Comparison of ENCODE assay signal across 31 cellular contexts in the genomic region with DNA sequence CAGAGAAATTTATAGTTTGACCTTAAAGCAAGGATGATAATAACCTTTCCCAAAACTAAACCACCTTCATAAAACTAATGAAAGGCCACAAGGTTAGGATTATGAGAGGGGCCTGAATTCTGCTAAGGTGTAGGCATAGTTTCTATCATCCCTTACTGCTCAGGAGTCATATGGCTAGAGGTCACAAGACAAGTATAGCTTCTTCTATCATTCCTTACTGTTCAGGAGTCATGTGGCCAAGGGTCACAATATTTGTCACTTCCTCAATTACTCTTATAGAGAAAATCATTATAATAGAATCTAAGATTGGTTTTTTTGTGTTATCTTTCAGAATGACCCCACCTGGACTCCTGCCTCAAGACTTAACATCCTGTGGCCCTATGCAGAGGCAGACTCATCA.
"Had no signal": no experiment of that assay in that cellular context is flagged by ENCODE, and none has a peak within 500 bp of the region (broad histone marks: within the 10 kb centered on the region; RNA-seq: fewer than 3 reads in every experiment).

No MANE protein-coding gene starts in this region.

- H3K27ac ChIP-seq: ascending aorta, body of pancreas, SK-N-MC had no signal

- H3K27me3 ChIP-seq: ascending aorta, body of pancreas, MG63 had no signal

- FAIRE-seq: bronchial epithelial cell, TTC549 had no signal

- H3K9me3 ChIP-seq: body of pancreas had no signal

- H3K27me3 Mint-ChIP-seq: activated CD8-positive, alpha-beta T cell treated with anti-CD3 and anti-CD28 coated beads for 36 hours; T-cell had no signal

- H3K4me1 ChIP-seq: ascending aorta had no signal

- H3K4me3 Mint-ChIP-seq: activated CD8-positive, alpha-beta T cell treated with anti-CD3 and anti-CD28 coated beads for 36 hours; activated T-cell treated with anti-CD3 and anti-CD28 coated beads, Interleukin-2, amount 50 U/mL, for 72 hours; T-cell had no signal

- H3K4me3 ChIP-seq: ascending aorta, body of pancreas, MG63, SK-N-MC had no signal

- DNase-seq: activated CD4-positive, alpha-beta T cell treated with anti-CD3 and anti-CD28 coated beads for 4 hours; activated CD8-positive, alpha-beta memory T cell treated with anti-CD3 and anti-CD28 coated beads, Interleukin-2, amount 50 U/mL, for 4 hours; activated CD8-positive, alpha-beta T cell treated with anti-CD3 and anti-CD28 coated beads for 36 hours; activated naive CD4-positive, alpha-beta T cell treated with anti-CD3 and anti-CD28 coated beads, Interleukin-2, amount 50 U/mL, for 16 hours; activated T-cell treated with anti-CD3 and anti-CD28 coated beads, Interleukin-2, amount 50 U/mL, for 72 hours; amniotic stem cell; body of pancreas; central memory CD4-positive, alpha-beta T cell; MG63; MV-4-11; NCI-H1092 treated with DMSO at 0.1 percent for 48 hours; NCI-H1436; NCI-H1694 treated with DMSO at 0.1 percent for 48 hours; NCI-H2029 treated with DMSO at 0.1 percent for 48 hours; NCI-H345; NCI-H510A; NCI-H526 treated with DMSO at 0.1 percent for 48 hours; NCI-H82; NK-92 treated with Interleukin-12 subunit alpha and Interleukin-12 subunit beta, amount 100 ng/mL, for 24 hours; OCI-M1; RPMI8226; T-cell; T-helper 2 cell; T1000 had no signal

- H3K36me3 ChIP-seq: ascending aorta, MG63 had no signal

- H3K27ac Mint-ChIP-seq: activated CD8-positive, alpha-beta T cell treated with anti-CD3 and anti-CD28 coated beads for 36 hours; activated T-cell treated with anti-CD3 and anti-CD28 coated beads, Interleukin-2, amount 50 U/mL, for 72 hours had no signal

- ATAC-seq: activated CD4-positive, CD25-positive, alpha-beta regulatory T cell treated with anti-CD3 and anti-CD28 coated beads, Interleukin-2, amount 50 U/mL, for 24 hours; activated CD8-positive, alpha-beta T cell treated with anti-CD3 and anti-CD28 coated beads for 36 hours; activated T-cell treated with anti-CD3 and anti-CD28 coated beads, Interleukin-2, amount 50 U/mL, for 72 hours; body of pancreas; Panc1; Right ventricle myocardium inferior; T-cell had no signal
